ENCODE assay signal across 10 cellular contexts in genomic region chr17:57670769-57671545, GRCh38.
A peak's percentile ranks its signal among the peaks of the same experiment; 100 is the strongest.
DNase-seq lines count a peak whose midpoint lies in the region; ATAC-seq and TF ChIP-seq lines count a peak whose summit lies in the region.
"Had no signal": no experiment of that assay in that cellular context is flagged by ENCODE, and none has a peak within 500 bp of the region (broad histone marks: within the 10 kb centered on the region; RNA-seq: fewer than 3 reads in every experiment).

No MANE protein-coding gene starts in this region.

- no peaks in the 10 kb centered on the region for H3K9me3 ChIP-seq in CD8-positive, alpha-beta memory T cell (ENCODE audit: low read length)
- H3K9me3 ChIP-seq in Karpas-422 (ENCODE audit: low read length) (no peaks in the 10 kb centered on the region), mammary epithelial cell (replicated peaks; ENCODE audit: insufficient read depth, low read length) (no peaks in the 10 kb centered on the region), trophoblast cell (ENCODE audit: insufficient read depth, low read depth, low read length) (peaks cover 1% of the 10 kb centered on the region)
- H3K9me3 ChIP-seq: Caco-2 had no signal

- H3K9ac ChIP-seq in Karpas-422 (ENCODE audit: low read length) (peak overlapping the region; percentile 4; the same call in 1 of the 2 replicates), mammary epithelial cell (ENCODE audit: insufficient read depth, low read length) (no peak overlapping the region), trophoblast cell (ENCODE audit: low read length) (no peak overlapping the region)

- intact Hi-C loops in mammary epithelial cell (cut with micrococcal nuclease) = loop anchor here (5.0 kb wide), 2 partner anchors 161 to 414 kb away; partner anchors contain the start of gene MSI2

- CTCF ChIA-PET in CD8-positive, alpha-beta memory T cell (lab: Charles Lee) = interaction anchor here (1.1 to 4.0 kb wide), 15 partner anchors 9 to 428 kb away, joined by 3 to 79 read pairs (median 6); no protein-coding TSS in a partner anchor
- CTCF ChIA-PET in mammary epithelial cell (lab: Charles Lee; ENCODE audit: low non-redundant PET) = interaction anchor here (0.6 to 1.0 kb wide), 4 partner anchors 413 to 906 kb away, joined by 3 to 4 read pairs (median 3); no protein-coding TSS in a partner anchor

- peaks cover 0 to 3% of the 10 kb centered on the region in 2 donors for H3K27me3 Mint-ChIP-seq in CD8-positive, alpha-beta memory T cell
- H3K27me3 Mint-ChIP-seq: dendritic cell treated with granulocyte-macrophage colony-stimulating factor and Interleukin-4, amounts not matched to agents 40 ng/mL and 50 ng/mL, for 4 days had no signal

- H2BK12ac ChIP-seq in trophoblast cell (ENCODE audit: low read length) = no peak overlapping the region

- 88% methylated on average over 4 of the region's 8 CpGs for WGBS in mammary epithelial cell (ENCODE audit: low coverage, missing lambda C conversion rate)
- no CpG with 5 or more reads among the region's 8 CpGs for WGBS in trophoblast cell (ENCODE audit: extremely low coverage, insufficient coverage, insufficient read length)

- H3K36me3 ChIP-seq in CD8-positive, alpha-beta memory T cell (ENCODE audit: insufficient read depth, low read length) = no peaks in the 10 kb centered on the region
- H3K36me3 ChIP-seq in Karpas-422 (ENCODE audit: insufficient read depth, low read length) (peaks cover 27% of the 10 kb centered on the region; the same call in 1 of the 2 replicates), mammary epithelial cell (ENCODE audit: insufficient read depth, low read length) (no peaks in the 10 kb centered on the region), trophoblast cell (ENCODE audit: control insufficient read depth in 1 of 2, insufficient read depth in 2 of 2, low read length in 2 of 2) (peaks cover 17 to 21% of the 10 kb centered on the region in 2 experiments)

- H2BK120ac ChIP-seq in trophoblast cell (ENCODE audit: insufficient read depth, low read length, poor library complexity) = no peak overlapping the region

- in situ Hi-C loops in mammary epithelial cell (cut with MboI; ENCODE audit: low sequenced_read_pairs in 2 of 2) = no loop called here

- H4K20me1 ChIP-seq in Karpas-422 (ENCODE audit: insufficient read depth, low read depth, low read length) (no peaks in the 10 kb centered on the region), mammary epithelial cell (ENCODE audit: insufficient read depth, low read length) (no peaks in the 10 kb centered on the region)

- peak overlapping the region; percentile 82 to 97 (median 90) for H3K27ac Mint-ChIP-seq in CD8-positive, alpha-beta memory T cell
- H3K27ac Mint-ChIP-seq: dendritic cell treated with granulocyte-macrophage colony-stimulating factor and Interleukin-4, amounts not matched to agents 40 ng/mL and 50 ng/mL, for 4 days had no signal

- no peak for DNase-seq in CD8-positive, alpha-beta memory T cell
- DNase-seq in Karpas-422 (no peak), mammary epithelial cell (peak; percentile 14), trophoblast cell (no peak), cerebellar cortex (ENCODE audit: low spot score) (no peak), germinal center (ENCODE audit: low spot score) (no peak)

- peak overlapping the region; percentile 14 for H3K27ac ChIP-seq in CD8-positive, alpha-beta memory T cell (ENCODE audit: low read depth, low read length)
- H3K27ac ChIP-seq in Karpas-422 (ENCODE audit: low read length) (peak overlapping the region; percentile 61), mammary epithelial cell (ENCODE audit: insufficient read depth, low read depth, low read length) (no peak overlapping the region), trophoblast cell (ENCODE audit: low read depth, low read length) (no peak overlapping the region)

- peaks cover 4% of the 10 kb centered on the region for H3K79me1 ChIP-seq in trophoblast cell (ENCODE audit: low read length)

- H3K36me3 Mint-ChIP-seq in CD8-positive, alpha-beta memory T cell = peaks cover 2 to 20% (median 3%) of the 10 kb centered on the region in 3 donors

- H3K79me2 ChIP-seq in Karpas-422 (ENCODE audit: low read length) (peaks cover 12% of the 10 kb centered on the region), mammary epithelial cell (ENCODE audit: insufficient read depth, low read length) (no peaks in the 10 kb centered on the region), trophoblast cell (ENCODE audit: control insufficient read depth, insufficient read depth, low read length, poor library complexity) (no peaks in the 10 kb centered on the region)

- H2BK5ac ChIP-seq in trophoblast cell (ENCODE audit: low read depth, low read length, poor library complexity) = no peak overlapping the region

- H3K4me3 ChIP-seq in CD8-positive, alpha-beta memory T cell (ENCODE audit: low read length) = no peak overlapping the region
- H3K4me3 ChIP-seq in Karpas-422 (ENCODE audit: low read length) (no peak overlapping the region), mammary epithelial cell (replicated peaks in 1 of 3; ENCODE audit: insufficient read depth in 1 of 3, low read depth in 2 of 3, low read length in 3 of 3) (no peak overlapping the region), trophoblast cell (ENCODE audit: low read depth, low read length) (no peak overlapping the region)

- no peak overlapping the region for H2AFZ ChIP-seq in Karpas-422 (ENCODE audit: low read length)
- H2AFZ ChIP-seq in mammary epithelial cell (ENCODE audit: low read depth, low read length) = no peak overlapping the region
- H2AFZ ChIP-seq in trophoblast cell (ENCODE audit: insufficient read depth, low read length, poor library complexity) = no peak overlapping the region

- BruUV-seq in mammary epithelial cell (replicated peaks; lab: Mats Ljungman, UMichigan) = no TSS peak

- no peak overlapping the region for H3K23ac ChIP-seq in trophoblast cell (ENCODE audit: low read length)

- H4K8ac ChIP-seq in trophoblast cell (ENCODE audit: low read depth, low read length) = no peak overlapping the region

- H3K27me3 ChIP-seq in CD8-positive, alpha-beta memory T cell (ENCODE audit: insufficient read depth, low read length, poor library complexity, severe bottlenecking) = no peaks in the 10 kb centered on the region
- H3K27me3 ChIP-seq in Karpas-422 (ENCODE audit: low read length) (no peaks in the 10 kb centered on the region), mammary epithelial cell (ENCODE audit: insufficient read depth, low read length) (no peaks in the 10 kb centered on the region), trophoblast cell (ENCODE audit: insufficient read depth, low read length) (no peaks in the 10 kb centered on the region)

- POLR2A ChIA-PET in CD8-positive, alpha-beta memory T cell (lab: Charles Lee) = no interaction called here

- TF ChIP-seq CTCF in mammary epithelial cell (conservative IDR thresholded peaks at IDR 0.05 in 1 of 2, IDR thresholded peaks at IDR 0.05 in 1 of 2; ENCODE audit: extremely low read depth in 1 of 2, insufficient read depth in 1 of 2, low read depth in 1 of 2, low read length in 2 of 2) = no peak

- H4K12ac ChIP-seq in trophoblast cell (ENCODE audit: low read depth, low read length) = no peak overlapping the region

- peaks cover 28% of the 10 kb centered on the region for H3K4me1 ChIP-seq in CD8-positive, alpha-beta memory T cell (ENCODE audit: insufficient read depth, low read length)
- H3K4me1 ChIP-seq in Karpas-422 (ENCODE audit: low read length) (peaks cover 41% of the 10 kb centered on the region), mammary epithelial cell (ENCODE audit: insufficient read depth, low read length) (peaks cover 25% of the 10 kb centered on the region), trophoblast cell (ENCODE audit: control insufficient read depth in 1 of 2, insufficient read depth in 2 of 2, low read length in 2 of 2) (peaks cover 4 to 12% of the 10 kb centered on the region in 2 experiments)
- H3K4me1 ChIP-seq: Caco-2 had no signal

- no peak overlapping the region for H2AK5ac ChIP-seq in trophoblast cell (ENCODE audit: low read length)

- peaks cover 44 to 65% (median 49%) of the 10 kb centered on the region in 3 donors for H3K4me1 Mint-ChIP-seq in CD8-positive, alpha-beta memory T cell

- peak overlapping the region; percentile 29 for H4K91ac ChIP-seq in trophoblast cell (ENCODE audit: low read depth, low read length)

- H3K9me2 ChIP-seq in Karpas-422 (replicated peaks; ENCODE audit: insufficient read depth, low read length) = no peaks in the 10 kb centered on the region

- dilution Hi-C loops in mammary epithelial cell (cut with HindIII; ENCODE audit: low sequenced_read_pairs) = loop anchor here (5.0 kb wide), 2 partner anchors 74 to 81 kb away; no protein-coding TSS in a partner anchor

- H3K4ac ChIP-seq in trophoblast cell (ENCODE audit: low read depth, low read length) = no peak overlapping the region

- H3K18ac ChIP-seq in trophoblast cell (ENCODE audit: low read length) = no peak overlapping the region

- H3K9me3 Mint-ChIP-seq in CD8-positive, alpha-beta memory T cell = no peaks in the 10 kb centered on the region
- H3K9me3 Mint-ChIP-seq: dendritic cell treated with granulocyte-macrophage colony-stimulating factor and Interleukin-4, amounts not matched to agents 40 ng/mL and 50 ng/mL, for 4 days; neural crest cell had no signal

- no peak overlapping the region for H3K4me2 ChIP-seq in Karpas-422 (ENCODE audit: low read depth, low read length, poor library complexity, severe bottlenecking)
- no peak overlapping the region for H3K4me2 ChIP-seq in mammary epithelial cell (ENCODE audit: insufficient read depth, low read depth, low read length)
- H3K4me2 ChIP-seq in trophoblast cell (ENCODE audit: low read length) = no peak overlapping the region

- no peak for ATAC-seq in HG02678 (IDR thresholded peaks at IDR 0.05; ENCODE audit: unreplicated experiment)

- H3K14ac ChIP-seq in trophoblast cell (ENCODE audit: low read length) = no peak overlapping the region

- peak overlapping the region in 4 of 7 donors; percentile 32 to 79 (median 38) for H3K4me3 Mint-ChIP-seq in CD8-positive, alpha-beta memory T cell
- H3K4me3 Mint-ChIP-seq: dendritic cell treated with granulocyte-macrophage colony-stimulating factor and Interleukin-4, amounts not matched to agents 40 ng/mL and 50 ng/mL, for 4 days had no signal

Comparison
In these comparisons a context has a peak if more than half of its experiments do, and no peak if none do; other contexts are left out.
1. H3K27ac ChIP-seq: peak in CD8-positive, alpha-beta memory T cell (single experiment) and Karpas-422 (single experiment); none in mammary epithelial cell (single experiment) and trophoblast cell (single experiment).